ENCODE assay signal across 8 cellular contexts in the genomic region with DNA sequence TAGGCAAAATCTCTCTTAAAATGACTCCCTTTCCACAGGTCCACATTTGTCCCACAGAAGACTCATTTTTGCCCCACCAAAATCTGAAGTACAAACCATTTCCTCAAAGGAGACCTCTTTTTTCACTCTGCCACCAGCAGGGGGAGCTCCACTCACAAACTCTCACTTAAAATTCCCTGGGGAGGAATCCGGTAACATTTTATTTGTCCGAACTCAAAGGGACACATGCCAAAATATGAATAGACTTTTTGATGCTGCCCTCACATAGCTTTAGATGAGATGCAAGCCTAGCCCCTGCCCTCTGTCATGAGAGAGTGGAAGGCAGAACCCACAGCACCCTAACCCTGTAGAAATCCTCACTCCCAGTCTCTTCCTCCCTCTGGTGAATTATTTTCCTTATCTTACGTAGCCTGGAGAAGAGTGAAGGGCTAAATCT. TPM values are rescaled to one million over a fixed set of nuclear protein-coding genes. Genes with fewer than 3 reads are reported as not detected.
A peak's percentile ranks its signal among the peaks of the same experiment; 100 is the strongest.
DNase-seq lines count a peak whose midpoint lies in the region; ATAC-seq, FAIRE-seq and TF ChIP-seq lines count a peak whose summit lies in the region.

No MANE protein-coding gene starts in this region.

- no peak overlapping the region for H3K27ac ChIP-seq in K562 (ENCODE audit: extremely low read depth, low read depth, low read length)

- CTCF ChIA-PET in K562 (lab: Yijun Ruan, JAX; ENCODE audit: low intra/inter-chr PET ratio) = interaction anchor here (1.3 to 1.9 kb wide), 3 partner anchors 133 to 292 kb away, joined by 3 to 8 read pairs (median 7); no protein-coding TSS in a partner anchor

- no peak overlapping the region for H3K4me3 ChIP-seq in K562

- TF ChIP-seq POLR2A in K562 (conservative IDR thresholded peaks at IDR 0.05) = no peak

- no peak overlapping the region; the same call in 1 of the 2 replicates for H3K4me2 ChIP-seq in K562 (ENCODE audit: insufficient read depth, low read length)

- peak; percentile 63 to 80 (median 77); a peak in 5 of 6 replicates for TF ChIP-seq CTCF in K562 (IDR thresholded peaks at IDR 0.05 in 2 of 3, conservative IDR thresholded peaks at IDR 0.05 in 1 of 3; ENCODE audit: insufficient read depth in 2 of 3, low read depth in 1 of 3, low read length in 3 of 3)

- 4% methylated on average over 3 of the region's 3 CpGs for WGBS in K562 (ENCODE audit: insufficient coverage, low coverage, missing lambda C conversion rate)

- TF ChIP-seq RAD21 in K562 (CRISPR knock-in tag; conservative IDR thresholded peaks at IDR 0.05 in 1 of 2, IDR thresholded peaks at IDR 0.05 in 1 of 2) = peak; percentile 69 to 76

- H4K20me1 ChIP-seq in K562 (replicated peaks; ENCODE audit: control insufficient read depth, insufficient read depth, low read length) = no peaks in the 10 kb centered on the region

- peak overlapping the region; percentile 77 for H2AFZ ChIP-seq in K562 (ENCODE audit: low read depth, low read length)

- H3K9me3 ChIP-seq in K562 (replicated peaks; ENCODE audit: control insufficient read depth, insufficient read depth, low read depth, low read length) = no peaks in the 10 kb centered on the region

- ATAC-seq in K562 (peak; percentile 59; the same call in 2 of the 3 replicates), HG03439 (IDR thresholded peaks at IDR 0.05; ENCODE audit: unreplicated experiment) (no peak), HG02763 (IDR thresholded peaks at IDR 0.05; ENCODE audit: unreplicated experiment) (no peak)

- no peaks in the 10 kb centered on the region for H3K9me1 ChIP-seq in K562 (ENCODE audit: control insufficient read depth, insufficient read depth, low read length)

- intact Hi-C loops in K562 (cut with micrococcal nuclease) = loop anchor here (1.0 to 5.0 kb wide), 4 partner anchors 133 to 585 kb away; no protein-coding TSS in a partner anchor

- POLR2A ChIA-PET in K562 (lab: Yijun Ruan, JAX) = interaction anchor here (1.0 kb wide), 1 partner anchor 15 kb away, joined by 4 read pairs; no protein-coding TSS in a partner anchor

- DNase-seq in G401 (ENCODE audit: low spot score) = peak; percentile 51
- peak; percentile 58 for DNase-seq in LoVo (ENCODE audit: low spot score)
- peak in 4 of 5 experiments; percentile 16 to 34 (median 26) for DNase-seq in T-helper 2 cell
- DNase-seq in K562 (ENCODE audit: extremely low read depth in 1 of 4, low spot score in 3 of 4) = peak; percentile 27 to 70 (median 36)
- peak; percentile 40 for DNase-seq in iPS-NIHi7 (ENCODE audit: extremely low spot score)
- DNase-seq in stimulated activated CD4-positive, alpha-beta T cell treated with anti-CD3 and anti-CD28 coated beads, Interleukin-12 subunit alpha, Interleukin-12 subunit beta, amount 100 ng/mL, for 4 hours = peak; percentile 57

- FAIRE-seq in K562 (lab: Jason Lieb, UNC) = peak; percentile 91

- no peaks in the 10 kb centered on the region; a peak in 1 of 5 replicates for H3K27me3 ChIP-seq in K562 (ENCODE audit: control insufficient read depth in 2 of 2, insufficient read depth in 2 of 2, low read length in 2 of 2)

- BruUV-seq in K562 (replicated peaks; lab: Mats Ljungman, UMichigan) = no TSS peak

- H3K79me2 ChIP-seq in K562 (ENCODE audit: control insufficient read depth, insufficient read depth, low read length) = no peaks in the 10 kb centered on the region

- in situ Hi-C loops in G401 (cut with HindIII; ENCODE audit: low sequenced_read_pairs) = no loop called here
- in situ Hi-C loops in K562 (cut with MboI) = loop anchor here (10.0 to 25.0 kb wide), 2 partner anchors 293 to 755 kb away; no protein-coding TSS in a partner anchor

- H3K4me1 ChIP-seq in K562 (replicated peaks in 1 of 2; ENCODE audit: control insufficient read depth in 2 of 2, insufficient read depth in 2 of 2, low read length in 2 of 2) = 0 out of 5 replicates have a peak, but pooled peaks cover 0 to 4% of the 10 kb centered on the region in 2 experiments

- no peak for TF ChIP-seq EP300 in K562 (IDR thresholded peaks at IDR 0.05; ENCODE audit: low read length)

- no peaks in the 10 kb centered on the region for H3K36me3 ChIP-seq in K562 (ENCODE audit: control insufficient read depth, insufficient read depth, low read length)

- no peak overlapping the region for H3K9ac ChIP-seq in K562 (ENCODE audit: insufficient read depth in 1 of 2, low read depth in 2 of 2, low read length in 2 of 2)

TF ChIP-seq in K562, 482 proteins besides CTCF, POLR2A, EP300 and RAD21:
- TF ChIP-seq DEAF1 (CRISPR knock-in tag; IDR thresholded peaks at IDR 0.05) (peak; percentile 47), HDAC2 (IDR thresholded peaks at IDR 0.05) (no peak), MED1 (CRISPR knock-in tag; IDR thresholded peaks at IDR 0.05; ENCODE audit: borderline replicate concordance) (no peak), ELF1 (tag; IDR thresholded peaks at IDR 0.05) (0 out of 2 replicates have a peak, but pooled peaks have one; percentile 23), ZNF707 (CRISPR knock-in tag; conservative IDR thresholded peaks at IDR 0.05) (no peak), FOXP1 (CRISPR knock-in tag; IDR thresholded peaks at IDR 0.05) (no peak), SPI1 (IDR thresholded peaks at IDR 0.05; ENCODE audit: borderline replicate concordance, low read depth, low read length) (peak; percentile 56; the same call in 1 of the 2 replicates), SMC3 (conservative IDR thresholded peaks at IDR 0.05; ENCODE audit: insufficient read depth, low read depth, low read length) (peak; percentile 44; the same call in 1 of the 2 replicates), ERF (CRISPR knock-in tag; IDR thresholded peaks at IDR 0.05) (no peak), ZKSCAN1 (IDR thresholded peaks at IDR 0.05; ENCODE audit: low read depth, low read length) (no peak)

RNA-seq across cellular contexts. Expression of gene RMDN2, which starts 57.1 kb away (rescaled TPM):
- total RNA-seq in G401 (2014; rRNA removed; shearing (Covaris generic)) = 1.3 TPM in 1 of 2 replicates, not detected in the other
- 1.2 and 6.3 TPM in 2 replicates for total RNA-seq in K562 (2011; cell fraction: chromatin; rRNA removed; ENCODE audit: low replicate concordance)
- 0.79 and 1.2 TPM in 2 replicates for total RNA-seq in K562 (2011; cell fraction: nucleolus; rRNA removed)
- total RNA-seq in K562 (2011; cell fraction: nucleoplasm; rRNA removed) = 3.1 and 3.7 TPM in 2 replicates
- total RNA-seq in K562 (2014; rRNA removed) (1.5 and 2.8 TPM in 2 replicates), K562 (2014; rRNA removed; fragmentation: Illumina TruSeq; extraction: Trizol) (4.2 and 4.7 TPM in 2 replicates), K562 (2015; rRNA removed; fragmentation: Illumina TruSeq; extraction: Trizol) (3.5 and 4.3 TPM in 2 replicates), K562 (2021) (2.2 and 2.7 TPM in 2 replicates)
- polyA plus RNA-seq in K562 (2011; rRNA removed) (1.2 and 2.3 TPM in 2 replicates), K562 (2014; fragmentation: Illumina TruSeq; extraction: Trizol) (3.1 and 4.2 TPM in 2 replicates), K562 (2014; fragmentation: Nextera tagmentation; extraction: Ambion mirVana) (1 to 10 TPM; 1.8 to 3.7 TPM), K562 (2014; rRNA removed) (1.9 and 2.6 TPM in 2 replicates)
- polyA plus RNA-seq in K562 (2011; cell fraction: cytosol; rRNA removed) = 0.37 and 0.59 TPM in 2 replicates
- polyA plus RNA-seq in K562 (2011; cell fraction: nucleus; rRNA removed) = 0.73 and 0.87 TPM in 2 replicates
- 2.4 and 2.7 TPM in 2 replicates for polyA plus RNA-seq in K562 (2012)
- 1.8 and 2.0 TPM in 2 replicates for polyA minus RNA-seq in K562 (2011; rRNA and poly(A)+ RNA removed)
- polyA minus RNA-seq in K562 (2011; cell fraction: cytosol; rRNA and poly(A)+ RNA removed) = 1.1 TPM in 1 of 2 replicates, not detected in the other
- 1.7 and 2.2 TPM in 2 replicates for polyA minus RNA-seq in K562 (2011; cell fraction: nucleus; rRNA and poly(A)+ RNA removed)
